ENCODE assay signal across 33 cellular contexts in the genomic region with DNA sequence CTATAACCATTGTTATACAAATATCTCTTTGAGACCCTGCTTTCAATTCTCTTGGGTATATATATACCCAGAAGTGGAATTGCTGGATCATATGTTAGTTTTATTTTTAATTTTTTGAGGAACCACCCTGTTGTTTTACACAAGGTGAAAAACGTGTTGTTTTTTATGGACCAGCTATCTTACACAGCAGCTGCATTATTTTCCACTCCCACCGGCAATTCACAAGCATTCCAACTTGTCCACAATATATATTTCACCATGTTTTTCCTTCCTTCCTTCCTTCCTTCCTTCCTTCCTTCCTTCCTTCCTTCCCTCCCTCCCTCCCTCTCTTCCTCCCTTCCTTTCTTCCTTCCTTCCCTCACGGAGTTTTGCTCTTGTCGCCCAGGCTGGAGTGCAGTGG. TPM values are rescaled to one million over a fixed set of nuclear protein-coding genes. Genes with fewer than 3 reads are reported as not detected.
A peak's percentile ranks its signal among the peaks of the same experiment; 100 is the strongest.
DNase-seq lines count a peak whose midpoint lies in the region; TF ChIP-seq lines count a peak whose summit lies in the region.
"Had no signal": no experiment of that assay in that cellular context is flagged by ENCODE, and none has a peak within 500 bp of the region (broad histone marks: within the 10 kb centered on the region; RNA-seq: fewer than 3 reads in every experiment).

No MANE protein-coding gene starts in this region.

- H3K4me3 ChIP-seq in A673 (ENCODE audit: low read depth, low read length, poor library complexity, severe bottlenecking): no peak overlapping the region
- no peak overlapping the region for H3K4me3 ChIP-seq in HEK293 (ENCODE audit: low read depth, low read length)
- H3K4me3 ChIP-seq in SK-N-MC: no peak overlapping the region
- H3K4me3 ChIP-seq: A549; BLaER1; BLaER1 treated with 17β-estradiol and CSF1 and Interleukin-3, amounts not matched to agents 10 nM and 100 nM had no signal

- POLR2A ChIA-PET in A673 (lab: Charles Lee; ENCODE audit: low non-redundant PET) (interaction anchor here (0.6 to 0.7 kb wide), 2 partner anchors 21 to 361 kb away, joined by 3 to 8 read pairs; no protein-coding TSS in a partner anchor), HEK293 (lab: Yijun Ruan, JAX) (no interaction called here)

- H3K9me3 ChIP-seq in A673 (ENCODE audit: low read depth, low read length, poor library complexity, severe bottlenecking): no peaks in the 10 kb centered on the region
- no peaks in the 10 kb centered on the region for H3K9me3 ChIP-seq in HEK293 (ENCODE audit: control insufficient read depth, insufficient read depth, low read depth, low read length)
- no peaks in the 10 kb centered on the region for H3K9me3 ChIP-seq in SK-N-MC (ENCODE audit: low read depth, low read length)
- H3K9me3 ChIP-seq: A549, BE2C, BLaER1, Caco-2 had no signal

- H3K4me1 ChIP-seq in A673 (ENCODE audit: insufficient read depth, low read length, poor library complexity, severe bottlenecking) (peaks cover 4% of the 10 kb centered on the region), HEK293 (ENCODE audit: control insufficient read depth, insufficient read depth, low read length) (no peaks in the 10 kb centered on the region)
- H3K4me1 ChIP-seq: A549; BE2C; BLaER1; BLaER1 treated with 17β-estradiol and CSF1 and Interleukin-3, amounts not matched to agents 10 nM and 100 nM; Caco-2 had no signal

- H3K27me3 ChIP-seq in A673 (replicated peaks; ENCODE audit: insufficient read depth, low read depth, low read length, poor library complexity): no peaks in the 10 kb centered on the region
- H3K27me3 ChIP-seq: BE2C; BLaER1; BLaER1 treated with 17β-estradiol and CSF1 and Interleukin-3, amounts not matched to agents 10 nM and 100 nM had no signal

- CTCF ChIA-PET in A673 (lab: Charles Lee) (no interaction called here), HEK293 (lab: Yijun Ruan, JAX) (no interaction called here)

- DNase-seq in A673 (ENCODE audit: low spot score) (peak; percentile 50), SK-N-MC (ENCODE audit: low read depth, low spot score) (peak; percentile 66), SW480 (ENCODE audit: low spot score) (no peak), NCI-H146 (lab: John Stamatoyannopoulos, UW) (no peak), SIG-M5 treated with dmso at 0.1 percent for 504 hours (lab: John Stamatoyannopoulos, UW; ENCODE audit: unreplicated experiment) (no peak)
- DNase-seq: 8988T; ACHN; AML-193; BE2C; C1 segment of cervical spinal cord; Caco-2; Calu3; CD4-positive, alpha-beta memory T cell; CD4-positive, alpha-beta T cell; CD4-positive, CD25-positive, alpha-beta regulatory T cell; CD8-positive, alpha-beta memory T cell; CD8-positive, alpha-beta T cell; COR-L47; DMS 273 treated with DMSO at 0.1 percent for 48 hours; DMS153; DMS53; DMS79; DMS79 treated with DMSO at 0.1 percent for 48 hours; DND-41; EL had no signal

- no peak for TF ChIP-seq CTCF in A673 (conservative IDR thresholded peaks at IDR 0.05; ENCODE audit: low read depth, low read length)
- no peak for TF ChIP-seq CTCF in HEK293 (tag by site-specific recombination; IDR thresholded peaks at IDR 0.05)

- H3K36me3 ChIP-seq in A673 (ENCODE audit: insufficient read depth, low read length, poor library complexity, severe bottlenecking) (no peaks in the 10 kb centered on the region), HEK293 (ENCODE audit: control insufficient read depth in 2 of 2, insufficient read depth in 1 of 2, low read length in 2 of 2) (no peaks in the 10 kb centered on the region), SK-N-MC (ENCODE audit: insufficient read depth, low read length) (no peaks in the 10 kb centered on the region)
- H3K36me3 ChIP-seq: BE2C; BLaER1; BLaER1 treated with 17β-estradiol and CSF1 and Interleukin-3, amounts not matched to agents 10 nM and 100 nM had no signal

- H3K9ac ChIP-seq in SK-N-MC (ENCODE audit: insufficient read length): no peak overlapping the region
- H3K9ac ChIP-seq: BLaER1; BLaER1 treated with 17β-estradiol and CSF1 and Interleukin-3, amounts not matched to agents 10 nM and 100 nM had no signal

- no TSS peak for BruUV-seq in A673 (replicated peaks; lab: Mats Ljungman, UMichigan)

- H3K27ac ChIP-seq in A673 (ENCODE audit: low read depth, low read length, poor library complexity, severe bottlenecking): no peak overlapping the region
- H3K27ac ChIP-seq in HEK293 (ENCODE audit: extremely low read depth, low read depth, low read length): no peak overlapping the region
- H3K27ac ChIP-seq in SK-N-MC: peak overlapping the region; percentile 27
- H3K27ac ChIP-seq: 22Rv1; A549; BLaER1; BLaER1 treated with 17β-estradiol and CSF1 and Interleukin-3, amounts not matched to agents 10 nM and 100 nM; C4-2B had no signal

- intact Hi-C loops in A673 (cut with micrococcal nuclease; ENCODE audit: unreplicated experiment): loop anchor here (2.0 to 10.0 kb wide), 2 partner anchors 45 to 413 kb away; no protein-coding TSS in a partner anchor

TF ChIP-seq in HEK293, 187 proteins besides CTCF, POLR2A, EP300 and RAD21:
- TF ChIP-seq ZNF366 (tag by site-specific recombination; conservative IDR thresholded peaks at IDR 0.05): peak; percentile 57; the same call in 1 of the 2 replicates
- no peak for TF ChIP-seq GFI1B (tag by site-specific recombination; IDR thresholded peaks at IDR 0.05)

RNA-seq across cellular contexts. Expression of a gene that starts 6.3 kb away (rescaled TPM):
- not detected in 2 replicates for total RNA-seq in A673 (2021)
- total RNA-seq: A172; B cell; Caco-2; Calu3; CD4-positive, alpha-beta memory T cell; CD4-positive, alpha-beta T cell; CD4-positive, CD25-positive, alpha-beta regulatory T cell; CD8-positive, alpha-beta memory T cell; CD8-positive, alpha-beta T cell had no signal

Comparison
In these comparisons a context has a peak if more than half of its experiments do, and no peak if none do; other contexts are left out.
1. DNase-seq: peak in A673 (single experiment) and SK-N-MC (single experiment); none in SW480 (single experiment), NCI-H146 (single experiment) and SIG-M5 treated with dmso at 0.1 percent for 504 hours (single experiment).